25 cellular contexts compared by ENCODE assay signal in genomic region chr16:6207124-6207523, GRCh38.
DNase-seq lines count a peak whose midpoint lies in the region; ATAC-seq, FAIRE-seq and TF ChIP-seq lines count a peak whose summit lies in the region.
"Had no signal": no experiment of that assay in that cellular context is flagged by ENCODE, and none has a peak within 500 bp of the region (broad histone marks: within the 10 kb centered on the region; RNA-seq: fewer than 3 reads in every experiment).

No MANE protein-coding gene starts in this region.

- no peak for ATAC-seq in SK-N-SH treated with all-trans-retinoic acid at 6 μM for 48 hours
- ATAC-seq: CD8-positive, alpha-beta T cell had no signal

- H3K23ac ChIP-seq in mesendoderm (ENCODE audit: low read length), result no peak overlapping the region

- H3K27me3 ChIP-seq in SK-N-SH (ENCODE audit: insufficient read depth) (no peaks in the 10 kb centered on the region), mesendoderm (ENCODE audit: insufficient read depth, low read length, poor library complexity) (no peaks in the 10 kb centered on the region), small intestine (ENCODE audit: control insufficient read depth in 2 of 2, insufficient read depth in 2 of 2, low read length in 2 of 2) (no peaks in the 10 kb centered on the region)
- H3K27me3 ChIP-seq: BLaER1 treated with 17β-estradiol and CSF1 and Interleukin-3, amounts not matched to agents 10 nM and 100 nM had no signal

- H3F3A ChIP-seq in SK-N-SH (replicated peaks; ENCODE audit: insufficient read depth), result no peaks in the 10 kb centered on the region

- H3K4me1 ChIP-seq in SK-N-SH (ENCODE audit: control insufficient read depth in 1 of 2, insufficient read depth in 2 of 2, low read depth in 1 of 2, low read length in 1 of 2) (peaks cover 0 to 34% of the 10 kb centered on the region in 2 experiments; a peak in 2 of 4 replicates), mesendoderm (ENCODE audit: control insufficient read depth, low read depth, low read length) (peaks cover 2% of the 10 kb centered on the region), small intestine (ENCODE audit: control insufficient read depth in 2 of 2, insufficient read depth in 1 of 2, low read depth in 1 of 2, low read length in 1 of 2) (peaks cover 0 to 5% of the 10 kb centered on the region in 2 donors)
- H3K4me1 ChIP-seq: BLaER1 treated with 17β-estradiol and CSF1 and Interleukin-3, amounts not matched to agents 10 nM and 100 nM; Caco-2 had no signal

- H3K4me3 ChIP-seq in SK-N-SH (ENCODE audit: low read depth in 2 of 2, low read length in 1 of 2) (no peak overlapping the region), mesendoderm (ENCODE audit: low read length) (no peak overlapping the region), small intestine (ENCODE audit: low read depth in 1 of 2, low read length in 2 of 2) (no peak overlapping the region)
- H3K4me3 ChIP-seq: BLaER1 treated with 17β-estradiol and CSF1 and Interleukin-3, amounts not matched to agents 10 nM and 100 nM had no signal

- no peaks in the 10 kb centered on the region for H3K36me3 Mint-ChIP-seq in activated naive CD8-positive, alpha-beta T cell treated with anti-CD3 and anti-CD28 coated beads for 36 hours
- H3K36me3 Mint-ChIP-seq: CD8-positive, alpha-beta T cell had no signal

- no peak overlapping the region for H3K27ac Mint-ChIP-seq in activated naive CD8-positive, alpha-beta T cell treated with anti-CD3 and anti-CD28 coated beads for 36 hours
- H3K27ac Mint-ChIP-seq: B cell; CD4-positive, alpha-beta T cell; CD8-positive, alpha-beta T cell had no signal

- H3K9me3 ChIP-seq in SK-N-SH (no peaks in the 10 kb centered on the region), small intestine (ENCODE audit: control insufficient read depth, low read depth) (no peaks in the 10 kb centered on the region)
- H3K9me3 ChIP-seq: BLaER1 treated with 17β-estradiol and CSF1 and Interleukin-3, amounts not matched to agents 10 nM and 100 nM; Caco-2 had no signal

- POLR2A ChIA-PET in SK-N-SH (lab: Yijun Ruan, JAX), result no interaction called here

- H3K36me3 ChIP-seq in SK-N-SH (replicated peaks in 1 of 2; ENCODE audit: control insufficient read depth in 1 of 2, insufficient read depth in 2 of 2, low read length in 1 of 2) (no peaks in the 10 kb centered on the region), mesendoderm (ENCODE audit: control insufficient read depth, insufficient read depth, low read length) (no peaks in the 10 kb centered on the region), small intestine (ENCODE audit: control insufficient read depth in 2 of 2, insufficient read depth in 2 of 2, low read length in 2 of 2) (no peaks in the 10 kb centered on the region)
- H3K36me3 ChIP-seq: BLaER1 treated with 17β-estradiol and CSF1 and Interleukin-3, amounts not matched to agents 10 nM and 100 nM had no signal

- no peak overlapping the region for H3K4ac ChIP-seq in mesendoderm (ENCODE audit: low read depth, low read length)

- no peak for TF ChIP-seq RAD21 in SK-N-SH (IDR thresholded peaks at IDR 0.05; ENCODE audit: low read length)

- TF ChIP-seq EP300 in SK-N-SH (IDR thresholded peaks at IDR 0.05; ENCODE audit: borderline replicate concordance in 1 of 2, low read depth in 1 of 2, low read length in 1 of 2), result peak in 1 of 2 experiments; percentile 86; a peak in 2 of 4 replicates

- WGBS in SK-N-SH (ENCODE audit: low lambda C conversion rate), result 3% methylated on average over 3 of the region's 3 CpGs
- WGBS in mesendoderm (ENCODE audit: extremely low coverage, insufficient coverage, low lambda C conversion rate), result no CpG with 5 or more reads among the region's 3 CpGs
- WGBS in small intestine, 3 donors, result 2 to 22% (median 21%) methylated on average over 3 of the region's 3 CpGs

- no peak overlapping the region for H3K4me3 Mint-ChIP-seq in activated naive CD8-positive, alpha-beta T cell treated with anti-CD3 and anti-CD28 coated beads for 36 hours
- H3K4me3 Mint-ChIP-seq: B cell; CD4-positive, alpha-beta T cell; CD8-positive, alpha-beta T cell had no signal

- no peak overlapping the region for H2BK120ac ChIP-seq in mesendoderm (ENCODE audit: low read depth, low read length)

- H2BK5ac ChIP-seq in mesendoderm (ENCODE audit: low read length), result no peak overlapping the region

- H2BK15ac ChIP-seq in mesendoderm (replicated peaks; ENCODE audit: low read depth), result no peak overlapping the region

- CTCF ChIA-PET in SK-N-SH (lab: Yijun Ruan, JAX), result interaction anchor here (1.4 kb wide), 1 partner anchor 29 kb away, joined by 6 read pairs; no protein-coding TSS in a partner anchor

- H3K27me3 Mint-ChIP-seq in activated naive CD8-positive, alpha-beta T cell treated with anti-CD3 and anti-CD28 coated beads for 36 hours, result no peaks in the 10 kb centered on the region
- H3K27me3 Mint-ChIP-seq: B cell; CD4-positive, alpha-beta T cell had no signal

- H3K56ac ChIP-seq in mesendoderm (ENCODE audit: low read length), result no peak overlapping the region

- TF ChIP-seq CTCF in SK-N-SH (IDR thresholded peaks at IDR 0.05) (no peak), VCaP (conservative IDR thresholded peaks at IDR 0.05) (no peak)

- H4K8ac ChIP-seq in mesendoderm (ENCODE audit: low read depth, low read length), result no peak overlapping the region

- H3K27ac ChIP-seq in SK-N-SH (ENCODE audit: low read depth in 2 of 2, low read length in 1 of 2) (peak overlapping the region in 1 of 2 experiments; percentile 96; a peak in 2 of 4 replicates), VCaP (peak overlapping the region; percentile 83), mesendoderm (ENCODE audit: low read depth, low read length) (no peak overlapping the region), small intestine (ENCODE audit: low read depth in 1 of 2, low read length in 1 of 2) (peak overlapping the region in 1 of 2 donors; percentile 55)
- H3K27ac ChIP-seq: 22Rv1; BLaER1 treated with 17β-estradiol and CSF1 and Interleukin-3, amounts not matched to agents 10 nM and 100 nM; C4-2B had no signal

- H3K18ac ChIP-seq in mesendoderm (ENCODE audit: low read length), result no peak overlapping the region

- H4K20me1 ChIP-seq in SK-N-SH (ENCODE audit: insufficient read depth), result no peaks in the 10 kb centered on the region
- H4K20me1 ChIP-seq: BLaER1 treated with 17β-estradiol and CSF1 and Interleukin-3, amounts not matched to agents 10 nM and 100 nM had no signal

- H3K9ac ChIP-seq in SK-N-SH (no peak overlapping the region), mesendoderm (ENCODE audit: low read length) (no peak overlapping the region)
- H3K9ac ChIP-seq: BLaER1 treated with 17β-estradiol and CSF1 and Interleukin-3, amounts not matched to agents 10 nM and 100 nM had no signal

- no peaks in the 10 kb centered on the region for H3K79me1 ChIP-seq in mesendoderm (ENCODE audit: low read length)

- H2AK5ac ChIP-seq in mesendoderm (ENCODE audit: low read length), result no peak overlapping the region

- no peaks in the 10 kb centered on the region for H3K4me1 Mint-ChIP-seq in activated naive CD8-positive, alpha-beta T cell treated with anti-CD3 and anti-CD28 coated beads for 36 hours
- H3K4me1 Mint-ChIP-seq: B cell had no signal

- DNase-seq in SK-N-SH, result no peak
- DNase-seq in mesendoderm, result peak; percentile 45
- DNase-seq in small intestine, result peak; percentile 50
- DNase-seq in NCI-H1417 (lab: John Stamatoyannopoulos, UW), result no peak
- DNase-seq in activated naive CD8-positive, alpha-beta T cell treated with anti-CD3 and anti-CD28 coated beads for 36 hours, result no peak
- no peak for DNase-seq in NCI-H2171 (lab: John Stamatoyannopoulos, UW)
- DNase-seq: ACHN; AML-193; Caco-2; Calu3; CD4-positive, alpha-beta T cell; CD8-positive, alpha-beta T cell; DMS79 treated with DMSO at 0.1 percent for 48 hours; GF-D8 had no signal

- no peaks in the 10 kb centered on the region for H3K79me2 ChIP-seq in SK-N-SH (ENCODE audit: insufficient read depth)
- no peaks in the 10 kb centered on the region for H3K79me2 ChIP-seq in mesendoderm (ENCODE audit: control insufficient read depth, insufficient read depth, low read length)

- no peak overlapping the region for H3K4me2 ChIP-seq in SK-N-SH
- no peak overlapping the region for H3K4me2 ChIP-seq in mesendoderm (ENCODE audit: low read length)
- H3K4me2 ChIP-seq: BLaER1 treated with 17β-estradiol and CSF1 and Interleukin-3, amounts not matched to agents 10 nM and 100 nM had no signal

- H2AFZ ChIP-seq in SK-N-SH (ENCODE audit: low read depth), result no peak overlapping the region

- no peaks in the 10 kb centered on the region for H3K9me2 ChIP-seq in SK-N-SH

- peaks cover 2% of the 10 kb centered on the region for H3K9me3 Mint-ChIP-seq in activated naive CD8-positive, alpha-beta T cell treated with anti-CD3 and anti-CD28 coated beads for 36 hours

- no peak overlapping the region for H4K5ac ChIP-seq in mesendoderm (ENCODE audit: low read length)

- FAIRE-seq in small intestine (lab: Jason Lieb, UNC), result no peak
- FAIRE-seq: A204.1, D721Med, G401.6, GM12891, GM19239 had no signal

TF ChIP-seq in SK-N-SH, 30 proteins besides CTCF, POLR2A, EP300 and RAD21 (continues in another document):
- TF ChIP-seq NFIC (IDR thresholded peaks at IDR 0.05; ENCODE audit: borderline replicate concordance), result no peak
- TF ChIP-seq RFX5 (IDR thresholded peaks at IDR 0.05; ENCODE audit: low read length), result no peak
- TF ChIP-seq TCF12 (IDR thresholded peaks at IDR 0.05), result peak; percentile 29
- TF ChIP-seq SIN3A (IDR thresholded peaks at IDR 0.05; ENCODE audit: borderline replicate concordance, low read depth, low read length), result no peak
- no peak for TF ChIP-seq POLR2AphosphoS5 (IDR thresholded peaks at IDR 0.05; ENCODE audit: low read depth, low read length)
- no peak for TF ChIP-seq FOXM1 (IDR thresholded peaks at IDR 0.05; ENCODE audit: low read depth)
- TF ChIP-seq SMC3 (IDR thresholded peaks at IDR 0.05; ENCODE audit: low read depth, low read length), result no peak
- peak; percentile 65; the same call in 1 of the 2 replicates for TF ChIP-seq RCOR1 (IDR thresholded peaks at IDR 0.05; ENCODE audit: low read length)
- no peak for TF ChIP-seq RXRA (IDR thresholded peaks at IDR 0.05; ENCODE audit: borderline replicate concordance, low read depth)
- no peak for TF ChIP-seq FOSL2 (IDR thresholded peaks at IDR 0.05; ENCODE audit: borderline replicate concordance, low read depth)

TF ChIP-seq in SK-N-SH treated with all-trans-retinoic acid at 6 μM for 48 hours, 23 proteins besides CTCF, POLR2A, EP300 and RAD21:
- TF ChIP-seq SNAI2 (CRISPR knock-in tag; IDR thresholded peaks at IDR 0.05), result no peak

Comparison
In these comparisons a context has a peak if more than half of its experiments do, and no peak if none do; other contexts are left out.
1. DNase-seq: peak in mesendoderm (single experiment) and small intestine (single experiment); none in SK-N-SH (single experiment), NCI-H1417 (0 of 3), activated naive CD8-positive, alpha-beta T cell treated with anti-CD3 and anti-CD28 coated beads for 36 hours (single experiment) and NCI-H2171 (single experiment).